23 cellular contexts compared by ENCODE assay signal in genomic region chr11:118979434-118979833, GRCh38. TPM values are rescaled to one million over a fixed set of nuclear protein-coding genes. Genes with fewer than 3 reads are reported as not detected.
DNase-seq lines count a peak whose midpoint lies in the region; ATAC-seq and TF ChIP-seq lines count a peak whose summit lies in the region.
"Had no signal": no experiment of that assay in that cellular context is flagged by ENCODE, and none has a peak within 500 bp of the region (broad histone marks: within the 10 kb centered on the region; RNA-seq: fewer than 3 reads in every experiment).

No MANE protein-coding gene starts in this region.

- H3K9ac ChIP-seq in GM23248: no peak overlapping the region

- H3K4me3 ChIP-seq in choroid plexus epithelial cell (ENCODE audit: low read depth, low read length) (no peak overlapping the region), GM23248 (no peak overlapping the region)
- H3K4me3 ChIP-seq: esophagus squamous epithelium, stomach had no signal

- no peaks in the 10 kb centered on the region for H3K4me1 ChIP-seq in GM23248 (ENCODE audit: insufficient read depth)
- H3K4me1 ChIP-seq: breast epithelium, psoas muscle had no signal

- no peak overlapping the region for H3K4me2 ChIP-seq in GM23248 (ENCODE audit: unreplicated experiment)

- peak; percentile 29 for ATAC-seq in sciatic nerve
- ATAC-seq in GM21447 (IDR thresholded peaks at IDR 0.05; ENCODE audit: unreplicated experiment): no peak
- ATAC-seq: CD8-positive, alpha-beta T cell; naive thymus-derived CD8-positive, alpha-beta T cell; psoas muscle had no signal

- in situ Hi-C loops in GM23248 (cut with MboI): no loop called here

- H3K27ac ChIP-seq in GM23248: no peak overlapping the region
- H3K27ac ChIP-seq: breast epithelium, esophagus squamous epithelium, psoas muscle, stomach had no signal

- no peaks in the 10 kb centered on the region for H4K20me1 ChIP-seq in GM23248 (ENCODE audit: insufficient read depth)

- no peaks in the 10 kb centered on the region for H3F3A ChIP-seq in GM23248 (ENCODE audit: insufficient read depth)

- no peaks in the 10 kb centered on the region for H3K36me3 ChIP-seq in GM23248 (ENCODE audit: low read depth)
- H3K36me3 ChIP-seq: breast epithelium, esophagus squamous epithelium, stomach had no signal

- H2AFZ ChIP-seq in GM23248: no peak overlapping the region

- H3K27me3 ChIP-seq in GM23248 (replicated peaks; ENCODE audit: insufficient read depth): peaks cover 9% of the 10 kb centered on the region; the same call in 1 of the 2 replicates
- H3K27me3 ChIP-seq: breast epithelium, dorsolateral prefrontal cortex had no signal

- H3K9me3 ChIP-seq in GM23248 (ENCODE audit: low read depth): no peaks in the 10 kb centered on the region
- H3K9me3 ChIP-seq: breast epithelium, esophagus squamous epithelium, psoas muscle, stomach had no signal

- intact Hi-C loops in sciatic nerve (cut with DNase I): no loop called here

- H3K9me2 ChIP-seq in GM23248 (ENCODE audit: insufficient read depth): no peaks in the 10 kb centered on the region

- WGBS in GM23248 (ENCODE audit: low coverage in 1 of 2, low lambda C conversion rate in 2 of 2, missing lambda C conversion rate in 2 of 2), 2 experiments: 45 to 53% methylated on average over 9 of the region's 9 CpGs

- peak; percentile 18 for TF ChIP-seq CTCF in choroid plexus epithelial cell (conservative IDR thresholded peaks at IDR 0.05; ENCODE audit: low read depth, low read length)

- DNase-seq in NCI-H82 (lab: John Stamatoyannopoulos, UW): peak; percentile 30
- DNase-seq in NCI-H82 treated with DMSO at 0.1 percent for 48 hours (lab: John Stamatoyannopoulos, UW; ENCODE audit: unreplicated experiment): no peak
- DNase-seq in NCI-H2227 (lab: John Stamatoyannopoulos, UW; ENCODE audit: unreplicated experiment): peak; percentile 44
- no peak for DNase-seq in choroid plexus epithelial cell (ENCODE audit: low read depth)
- DNase-seq in sciatic nerve (ENCODE audit: low spot score): no peak
- no peak for DNase-seq in GM23248
- no peak for DNase-seq in NCI-H2081 (lab: John Stamatoyannopoulos, UW)
- DNase-seq: activated CD4-positive, alpha-beta T cell treated with anti-CD3 and anti-CD28 coated beads, Interleukin-2, amount 10 ng/mL, durations not matched to agents 24 days and 14 days; CD8-positive, alpha-beta T cell; dorsolateral prefrontal cortex; EL; esophagus squamous epithelium; GOT3; naive thymus-derived CD8-positive, alpha-beta T cell; NCI-H2029; psoas muscle; Right ventricle myocardium superior; stomach had no signal

- no peaks in the 10 kb centered on the region for H3K79me2 ChIP-seq in GM23248 (ENCODE audit: insufficient read depth)

RNA-seq across cellular contexts. Expression of gene FOXR1, which starts 7.9 kb away (rescaled TPM):
- total RNA-seq in sciatic nerve: not detected
- total RNA-seq in GM23248 (2014; rRNA removed; shearing (Covaris generic)): not detected in 2 replicates
- polyA plus RNA-seq in GM23248 (2016; fragmentation: Nextera tagmentation; extraction: Ambion mirVana): not detected in 2 replicates
- total RNA-seq: activated CD4-positive, alpha-beta T cell treated with anti-CD3 and anti-CD28 coated beads, Interleukin-2, amount 10 ng/mL, durations not matched to agents 24 days and 14 days; breast epithelium; CD8-positive, alpha-beta T cell; esophagus squamous epithelium; HT1080; lung microvascular endothelial cell; M059J; naive thymus-derived CD8-positive, alpha-beta T cell; psoas muscle; Right ventricle myocardium superior; stomach had no signal
- polyA plus RNA-seq: naive thymus-derived CD8-positive, alpha-beta T cell; psoas muscle; stomach had no signal

RNA-seq across cellular contexts. Expression of gene CENATAC, which starts 18.5 kb away (rescaled TPM):
- 57.0 TPM for total RNA-seq in sciatic nerve
- 15.3 and 19.3 TPM in 2 replicates for total RNA-seq in GM23248 (2014; rRNA removed; shearing (Covaris generic))
- polyA plus RNA-seq in GM23248 (2016; fragmentation: Nextera tagmentation; extraction: Ambion mirVana): 10.4 and 13.1 TPM in 2 replicates

RNA-seq across cellular contexts. Expression of gene UPK2, which starts 23.3 kb away (rescaled TPM):
- total RNA-seq in sciatic nerve: not detected
- total RNA-seq in GM23248 (2014; rRNA removed; shearing (Covaris generic)): not detected in 2 replicates
- polyA plus RNA-seq in GM23248 (2016; fragmentation: Nextera tagmentation; extraction: Ambion mirVana): 0.27 and 0.28 TPM in 2 replicates
- total RNA-seq: activated CD4-positive, alpha-beta T cell treated with anti-CD3 and anti-CD28 coated beads, Interleukin-2, amount 10 ng/mL, durations not matched to agents 24 days and 14 days; breast epithelium; CD8-positive, alpha-beta T cell; HT1080; lung microvascular endothelial cell; M059J; psoas muscle; Right ventricle myocardium superior; stomach had no signal

RNA-seq across cellular contexts. Expression of gene RPS25, which starts 38.7 kb away (rescaled TPM):
- total RNA-seq in sciatic nerve: 815 TPM
- total RNA-seq in GM23248 (2014; rRNA removed; shearing (Covaris generic)): 653 and 1,103 TPM in 2 replicates
- polyA plus RNA-seq in GM23248 (2016; fragmentation: Nextera tagmentation; extraction: Ambion mirVana): 1,202 and 1,239 TPM in 2 replicates

RNA-seq across cellular contexts. Expression of gene TRAPPC4, which starts 39.1 kb away (rescaled TPM):
- 61.9 TPM for total RNA-seq in sciatic nerve
- total RNA-seq in GM23248 (2014; rRNA removed; shearing (Covaris generic)): 70.4 and 90.6 TPM in 2 replicates
- polyA plus RNA-seq in GM23248 (2016; fragmentation: Nextera tagmentation; extraction: Ambion mirVana): 207 and 210 TPM in 2 replicates

Comparison
In these comparisons a context has a peak if more than half of its experiments do, and no peak if none do; other contexts are left out.
1. DNase-seq: peak in NCI-H82 (single experiment) and NCI-H2227 (single experiment); none in NCI-H82 treated with DMSO at 0.1 percent for 48 hours (single experiment), choroid plexus epithelial cell (single experiment), sciatic nerve (single experiment), GM23248 (single experiment) and NCI-H2081 (0 of 2).